11 cellular contexts compared by ENCODE assay signal in the genomic region with DNA sequence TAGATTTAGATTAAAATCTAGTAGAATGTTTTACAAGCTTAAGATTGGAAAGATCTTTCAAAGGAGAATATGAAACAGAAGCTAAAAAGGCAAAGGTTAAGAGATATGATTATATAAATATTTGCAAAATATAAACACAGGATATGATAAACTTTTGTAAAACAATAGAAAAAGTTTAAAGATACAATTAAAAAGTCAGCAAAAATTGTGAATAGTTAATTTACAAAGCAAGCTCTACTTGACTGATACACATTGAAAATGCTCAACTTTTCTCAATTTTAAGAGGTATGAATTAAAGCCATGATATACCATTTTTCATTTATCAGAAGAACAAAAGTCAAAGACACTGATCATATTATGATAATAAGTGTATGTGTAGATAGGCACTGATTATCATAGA.
"Had no signal": no experiment of that assay in that cellular context is flagged by ENCODE, and none has a peak within 500 bp of the region (broad histone marks: within the 10 kb centered on the region; RNA-seq: fewer than 3 reads in every experiment).

No MANE protein-coding gene starts in this region.

- DNase-seq: GM23248, GOT3, H7, H9, HCEC 1CT, HFFc6 had no signal

- H3K27ac ChIP-seq: GM23248 had no signal

- H3K9ac ChIP-seq: GM23248 had no signal

- H2AFZ ChIP-seq: GM23248, GM23338 had no signal

- H3K4me3 ChIP-seq: GM23248, GM23338, HAP-1 had no signal

- H3K4me3 Mint-ChIP-seq: GM23338, H9, HFFc6 had no signal

- H3K4me2 ChIP-seq: GM23338 had no signal

- H3K27ac Mint-ChIP-seq: GM23338, H9, HFFc6 had no signal

- FAIRE-seq: H1, H54 had no signal

- ATAC-seq: GM23338, HCT116 had no signal
